In genomic region chr14:69719501-69719951, GRCh38 we compare ENCODE assay signal across 2 cellular contexts.
TF ChIP-seq lines count a peak whose summit lies in the region.

No MANE protein-coding gene starts in this region.

TF ChIP-seq in IMR-90, 13 proteins besides CTCF, POLR2A, EP300 and RAD21:
- TF ChIP-seq SMC3 (IDR thresholded peaks at IDR 0.05; ENCODE audit: low read depth, low read length) (no peak), FOS (IDR thresholded peaks at IDR 0.05; ENCODE audit: low read depth, low read length) (0 out of 2 replicates have a peak, but pooled peaks have one; percentile 24), MAZ (IDR thresholded peaks at IDR 0.05; ENCODE audit: borderline replicate concordance, low read depth, low read length) (peak; percentile 29; the same call in 1 of the 2 replicates), MXI1 (IDR thresholded peaks at IDR 0.05; ENCODE audit: borderline replicate concordance, low read depth, low read length) (no peak), CEBPB (IDR thresholded peaks at IDR 0.05; ENCODE audit: low read depth, low read length) (peak; percentile 80), RCOR1 (IDR thresholded peaks at IDR 0.05; ENCODE audit: insufficient replicate concordance, low read length) (peak; percentile 44), BHLHE40 (IDR thresholded peaks at IDR 0.05; ENCODE audit: low read depth, low read length) (peak; percentile 35; the same call in 1 of the 2 replicates), RFX5 (IDR thresholded peaks at IDR 0.05; ENCODE audit: low read depth, low read length) (no peak), MAFK (IDR thresholded peaks at IDR 0.05; ENCODE audit: low read depth, low read length) (peak; percentile 43; the same call in 1 of the 2 replicates), NFE2L2 (IDR thresholded peaks at IDR 0.05; ENCODE audit: low read depth, low read length) (0 out of 2 replicates have a peak, but pooled peaks have one; percentile 31), CHD1 (IDR thresholded peaks at IDR 0.05; ENCODE audit: low read depth, low read length) (no peak; the same call in 1 of the 2 replicates)
- TF ChIP-seq, protein P1, sequence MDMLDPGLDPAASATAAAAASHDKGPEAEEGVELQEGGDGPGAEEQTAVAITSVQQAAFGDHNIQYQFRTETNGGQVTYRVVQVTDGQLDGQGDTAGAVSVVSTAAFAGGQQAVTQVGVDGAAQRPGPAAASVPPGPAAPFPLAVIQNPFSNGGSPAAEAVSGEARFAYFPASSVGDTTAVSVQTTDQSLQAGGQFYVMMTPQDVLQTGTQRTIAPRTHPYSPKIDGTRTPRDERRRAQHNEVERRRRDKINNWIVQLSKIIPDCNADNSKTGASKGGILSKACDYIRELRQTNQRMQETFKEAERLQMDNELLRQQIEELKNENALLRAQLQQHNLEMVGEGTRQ (IDR thresholded peaks at IDR 0.05; ENCODE audit: low read depth, low read length) = no peak; the same call in 1 of the 2 replicates
- TF ChIP-seq, protein P2, sequence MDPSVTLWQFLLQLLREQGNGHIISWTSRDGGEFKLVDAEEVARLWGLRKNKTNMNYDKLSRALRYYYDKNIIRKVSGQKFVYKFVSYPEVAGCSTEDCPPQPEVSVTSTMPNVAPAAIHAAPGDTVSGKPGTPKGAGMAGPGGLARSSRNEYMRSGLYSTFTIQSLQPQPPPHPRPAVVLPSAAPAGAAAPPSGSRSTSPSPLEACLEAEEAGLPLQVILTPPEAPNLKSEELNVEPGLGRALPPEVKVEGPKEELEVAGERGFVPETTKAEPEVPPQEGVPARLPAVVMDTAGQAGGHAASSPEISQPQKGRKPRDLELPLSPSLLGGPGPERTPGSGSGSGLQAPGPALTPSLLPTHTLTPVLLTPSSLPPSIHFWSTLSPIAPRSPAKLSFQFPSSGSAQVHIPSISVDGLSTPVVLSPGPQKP (IDR thresholded peaks at IDR 0.05; ENCODE audit: borderline replicate concordance, low read depth, low read length) = no peak

TF ChIP-seq in GM12878, 131 proteins besides CTCF, POLR2A, EP300 and RAD21:
- TF ChIP-seq SPI1 (IDR thresholded peaks at IDR 0.05; ENCODE audit: borderline replicate concordance, insufficient read depth, low read depth, low read length) (peak; percentile 15; the same call in 1 of the 2 replicates), POLR2AphosphoS2 (IDR thresholded peaks at IDR 0.05; ENCODE audit: low read depth, low read length) (no peak), JUND (IDR thresholded peaks at IDR 0.05; ENCODE audit: low read depth, low read length) (no peak), RUNX3 (IDR thresholded peaks at IDR 0.05; ENCODE audit: low read length) (no peak)
- TF ChIP-seq, protein P3, sequence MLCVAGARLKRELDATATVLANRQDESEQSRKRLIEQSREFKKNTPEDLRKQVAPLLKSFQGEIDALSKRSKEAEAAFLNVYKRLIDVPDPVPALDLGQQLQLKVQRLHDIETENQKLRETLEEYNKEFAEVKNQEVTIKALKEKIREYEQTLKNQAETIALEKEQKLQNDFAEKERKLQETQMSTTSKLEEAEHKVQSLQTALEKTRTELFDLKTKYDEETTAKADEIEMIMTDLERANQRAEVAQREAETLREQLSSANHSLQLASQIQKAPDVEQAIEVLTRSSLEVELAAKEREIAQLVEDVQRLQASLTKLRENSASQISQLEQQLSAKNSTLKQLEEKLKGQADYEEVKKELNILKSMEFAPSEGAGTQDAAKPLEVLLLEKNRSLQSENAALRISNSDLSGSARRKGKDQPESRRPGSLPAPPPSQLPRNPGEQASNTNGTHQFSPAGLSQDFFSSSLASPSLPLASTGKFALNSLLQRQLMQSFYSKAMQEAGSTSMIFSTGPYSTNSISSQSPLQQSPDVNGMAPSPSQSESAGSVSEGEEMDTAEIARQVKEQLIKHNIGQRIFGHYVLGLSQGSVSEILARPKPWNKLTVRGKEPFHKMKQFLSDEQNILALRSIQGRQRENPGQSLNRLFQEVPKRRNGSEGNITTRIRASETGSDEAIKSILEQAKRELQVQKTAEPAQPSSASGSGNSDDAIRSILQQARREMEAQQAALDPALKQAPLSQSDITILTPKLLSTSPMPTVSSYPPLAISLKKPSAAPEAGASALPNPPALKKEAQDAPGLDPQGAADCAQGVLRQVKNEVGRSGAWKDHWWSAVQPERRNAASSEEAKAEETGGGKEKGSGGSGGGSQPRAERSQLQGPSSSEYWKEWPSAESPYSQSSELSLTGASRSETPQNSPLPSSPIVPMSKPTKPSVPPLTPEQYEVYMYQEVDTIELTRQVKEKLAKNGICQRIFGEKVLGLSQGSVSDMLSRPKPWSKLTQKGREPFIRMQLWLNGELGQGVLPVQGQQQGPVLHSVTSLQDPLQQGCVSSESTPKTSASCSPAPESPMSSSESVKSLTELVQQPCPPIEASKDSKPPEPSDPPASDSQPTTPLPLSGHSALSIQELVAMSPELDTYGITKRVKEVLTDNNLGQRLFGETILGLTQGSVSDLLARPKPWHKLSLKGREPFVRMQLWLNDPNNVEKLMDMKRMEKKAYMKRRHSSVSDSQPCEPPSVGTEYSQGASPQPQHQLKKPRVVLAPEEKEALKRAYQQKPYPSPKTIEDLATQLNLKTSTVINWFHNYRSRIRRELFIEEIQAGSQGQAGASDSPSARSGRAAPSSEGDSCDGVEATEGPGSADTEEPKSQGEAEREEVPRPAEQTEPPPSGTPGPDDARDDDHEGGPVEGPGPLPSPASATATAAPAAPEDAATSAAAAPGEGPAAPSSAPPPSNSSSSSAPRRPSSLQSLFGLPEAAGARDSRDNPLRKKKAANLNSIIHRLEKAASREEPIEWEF (IDR thresholded peaks at IDR 0.05; ENCODE audit: insufficient replicate concordance, low read depth, low read length) = no peak
- TF ChIP-seq, protein P4, sequence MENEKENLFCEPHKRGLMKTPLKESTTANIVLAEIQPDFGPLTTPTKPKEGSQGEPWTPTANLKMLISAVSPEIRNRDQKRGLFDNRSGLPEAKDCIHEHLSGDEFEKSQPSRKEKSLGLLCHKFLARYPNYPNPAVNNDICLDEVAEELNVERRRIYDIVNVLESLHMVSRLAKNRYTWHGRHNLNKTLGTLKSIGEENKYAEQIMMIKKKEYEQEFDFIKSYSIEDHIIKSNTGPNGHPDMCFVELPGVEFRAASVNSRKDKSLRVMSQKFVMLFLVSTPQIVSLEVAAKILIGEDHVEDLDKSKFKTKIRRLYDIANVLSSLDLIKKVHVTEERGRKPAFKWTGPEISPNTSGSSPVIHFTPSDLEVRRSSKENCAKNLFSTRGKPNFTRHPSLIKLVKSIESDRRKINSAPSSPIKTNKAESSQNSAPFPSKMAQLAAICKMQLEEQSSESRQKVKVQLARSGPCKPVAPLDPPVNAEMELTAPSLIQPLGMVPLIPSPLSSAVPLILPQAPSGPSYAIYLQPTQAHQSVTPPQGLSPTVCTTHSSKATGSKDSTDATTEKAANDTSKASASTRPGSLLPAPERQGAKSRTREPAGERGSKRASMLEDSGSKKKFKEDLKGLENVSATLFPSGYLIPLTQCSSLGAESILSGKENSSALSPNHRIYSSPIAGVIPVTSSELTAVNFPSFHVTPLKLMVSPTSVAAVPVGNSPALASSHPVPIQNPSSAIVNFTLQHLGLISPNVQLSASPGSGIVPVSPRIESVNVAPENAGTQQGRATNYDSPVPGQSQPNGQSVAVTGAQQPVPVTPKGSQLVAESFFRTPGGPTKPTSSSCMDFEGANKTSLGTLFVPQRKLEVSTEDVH (IDR thresholded peaks at IDR 0.05; ENCODE audit: low read depth, partially characterized antibody) = no peak
